In genomic region chr16:79037429-79038373, GRCh38 we compare ENCODE assay signal across 1 cellular context.
A peak's percentile ranks its signal among the peaks of the same experiment; 100 is the strongest.
TF ChIP-seq lines count a peak whose summit lies in the region.

No MANE protein-coding gene starts in this region.

TF ChIP-seq in HepG2, 621 proteins besides CTCF, POLR2A, EP300 and RAD21 (continued from another document and continues in another):
- TF ChIP-seq ZBTB43 (CRISPR knock-in tag; conservative IDR thresholded peaks at IDR 0.05) (no peak), SALL1 (CRISPR knock-in tag; IDR thresholded peaks at IDR 0.05) (peak; percentile 75), ZBTB34 (CRISPR knock-in tag; IDR thresholded peaks at IDR 0.05) (no peak), REL (CRISPR knock-in tag; conservative IDR thresholded peaks at IDR 0.05) (no peak), U2AF2 (IDR thresholded peaks at IDR 0.05; ENCODE audit: low read depth, low read length) (no peak), ZNF235 (CRISPR knock-in tag; IDR thresholded peaks at IDR 0.05; ENCODE audit: borderline replicate concordance) (no peak), NFIC (IDR thresholded peaks at IDR 0.05; ENCODE audit: low read length) (no peak; the same call in 1 of the 2 replicates), RNF219 (CRISPR knock-in tag; IDR thresholded peaks at IDR 0.05) (no peak), DR1 (CRISPR knock-in tag; IDR thresholded peaks at IDR 0.05) (no peak), ATF7-NPFF (CRISPR knock-in tag; IDR thresholded peaks at IDR 0.05; ENCODE audit: low read depth) (no peak), ZNF331 (CRISPR knock-in tag; IDR thresholded peaks at IDR 0.05) (no peak), ZXDC (CRISPR knock-in tag; IDR thresholded peaks at IDR 0.05) (no peak), ELF4 (CRISPR knock-in tag; IDR thresholded peaks at IDR 0.05; ENCODE audit: borderline replicate concordance) (no peak), HMGA1 (CRISPR knock-in tag; conservative IDR thresholded peaks at IDR 0.05) (no peak), NFKB2 (CRISPR knock-in tag; IDR thresholded peaks at IDR 0.05; ENCODE audit: borderline replicate concordance) (no peak), RERE (CRISPR knock-in tag; IDR thresholded peaks at IDR 0.05; ENCODE audit: low read depth) (peak; percentile 58; the same call in 1 of the 2 replicates), NFIB (CRISPR knock-in tag; IDR thresholded peaks at IDR 0.05; ENCODE audit: borderline replicate concordance) (no peak), KLF16 (CRISPR knock-in tag; IDR thresholded peaks at IDR 0.05) (no peak), PITX1 (CRISPR knock-in tag; IDR thresholded peaks at IDR 0.05) (no peak), CEBPG (CRISPR knock-in tag; IDR thresholded peaks at IDR 0.05) (no peak), FOSL1 (CRISPR knock-in tag; IDR thresholded peaks at IDR 0.05; ENCODE audit: borderline replicate concordance) (no peak), JUNB (CRISPR knock-in tag; IDR thresholded peaks at IDR 0.05; ENCODE audit: borderline replicate concordance) (no peak), ZBTB25 (CRISPR knock-in tag; IDR thresholded peaks at IDR 0.05) (no peak), ZNF468 (CRISPR knock-in tag; IDR thresholded peaks at IDR 0.05) (no peak), RFX1 (IDR thresholded peaks at IDR 0.05) (no peak), KAT2B (IDR thresholded peaks at IDR 0.05; ENCODE audit: borderline replicate concordance, low read depth, low read length) (no peak), PAF1 (CRISPR knock-in tag; IDR thresholded peaks at IDR 0.05) (no peak), SNAPC4 (CRISPR knock-in tag; IDR thresholded peaks at IDR 0.05) (no peak), ZKSCAN8 (CRISPR knock-in tag; IDR thresholded peaks at IDR 0.05; ENCODE audit: borderline replicate concordance) (no peak), ZNF597 (CRISPR knock-in tag; IDR thresholded peaks at IDR 0.05) (no peak), ZNF253 (CRISPR knock-in tag; IDR thresholded peaks at IDR 0.05; ENCODE audit: borderline replicate concordance) (no peak), ARNT2 (CRISPR knock-in tag; IDR thresholded peaks at IDR 0.05; ENCODE audit: low read depth) (no peak), ZNF503 (CRISPR knock-in tag; IDR thresholded peaks at IDR 0.05) (0 out of 2 replicates have a peak, but pooled peaks have one; percentile 21), FOXO1 (CRISPR knock-in tag; IDR thresholded peaks at IDR 0.05) (0 out of 2 replicates have a peak, but pooled peaks have one; percentile 11), ZFP62 (CRISPR knock-in tag; IDR thresholded peaks at IDR 0.05) (no peak), ZNF382 (CRISPR knock-in tag; IDR thresholded peaks at IDR 0.05; ENCODE audit: borderline replicate concordance) (no peak), TRIM24 (CRISPR knock-in tag; IDR thresholded peaks at IDR 0.05) (no peak)
